18 cellular contexts compared by ENCODE assay signal in genomic region chr14:99206053-99206452, GRCh38.
DNase-seq lines count a peak whose midpoint lies in the region; ATAC-seq, FAIRE-seq and TF ChIP-seq lines count a peak whose summit lies in the region.
"Had no signal": no experiment of that assay in that cellular context is flagged by ENCODE, and none has a peak within 500 bp of the region (broad histone marks: within the 10 kb centered on the region; RNA-seq: fewer than 3 reads in every experiment).

No MANE protein-coding gene starts in this region.

- no peak overlapping the region for H3K27ac ChIP-seq in K562 (ENCODE audit: extremely low read depth, low read depth, low read length)
- H3K27ac ChIP-seq in heart right ventricle, result no peak overlapping the region
- H3K27ac ChIP-seq: adrenal gland, brain microvascular endothelial cell, C4-2B, right lobe of liver, suprapubic skin had no signal

- H3K27ac Mint-ChIP-seq in activated naive CD4-positive, alpha-beta T cell treated with anti-CD3 and anti-CD28 coated beads, Interleukin-2, amount 50 U/mL, for 24 hours, result peak overlapping the region; percentile 97
- H3K27ac Mint-ChIP-seq in activated CD8-positive, alpha-beta T cell treated with anti-CD3 and anti-CD28 coated beads for 36 hours, result peak overlapping the region; percentile 98
- H3K27ac Mint-ChIP-seq: memory B cell had no signal

- no peaks in the 10 kb centered on the region for H3K4me1 ChIP-seq in K562 (replicated peaks in 1 of 2; ENCODE audit: control insufficient read depth in 2 of 2, insufficient read depth in 2 of 2, low read length in 2 of 2)
- H3K4me1 ChIP-seq in heart right ventricle, result no peaks in the 10 kb centered on the region
- H3K4me1 ChIP-seq: adrenal gland, right lobe of liver had no signal

- TF ChIP-seq EP300 in K562 (IDR thresholded peaks at IDR 0.05; ENCODE audit: low read length), result no peak

- intact Hi-C loops in activated CD8-positive, alpha-beta T cell treated with anti-CD3 and anti-CD28 coated beads for 36 hours (cut with micrococcal nuclease), result no loop called here
- intact Hi-C loops in K562 (cut with micrococcal nuclease) (no loop called here), heart right ventricle (cut with DNase I) (no loop called here)

- no peak overlapping the region for H2AFZ ChIP-seq in K562 (ENCODE audit: low read depth, low read length)

- peak overlapping the region; percentile 83 for H3K4me3 Mint-ChIP-seq in activated naive CD4-positive, alpha-beta T cell treated with anti-CD3 and anti-CD28 coated beads, Interleukin-2, amount 50 U/mL, for 24 hours
- peak overlapping the region; percentile 44 for H3K4me3 Mint-ChIP-seq in activated CD8-positive, alpha-beta T cell treated with anti-CD3 and anti-CD28 coated beads for 36 hours
- H3K4me3 Mint-ChIP-seq: memory B cell had no signal

- no peak for TF ChIP-seq CTCF in activated CD8-positive, alpha-beta T cell treated with anti-CD3 and anti-CD28 coated beads for 36 hours (IDR thresholded peaks at IDR 0.05)
- TF ChIP-seq CTCF in K562 (IDR thresholded peaks at IDR 0.05 in 2 of 3, conservative IDR thresholded peaks at IDR 0.05 in 1 of 3; ENCODE audit: insufficient read depth in 2 of 3, low read depth in 1 of 3, low read length in 3 of 3), result no peak
- no peak for TF ChIP-seq CTCF in heart right ventricle (IDR thresholded peaks at IDR 0.05)

- CTCF ChIA-PET in activated CD8-positive, alpha-beta T cell treated with anti-CD3 and anti-CD28 coated beads for 36 hours (lab: Charles Lee), result interaction anchor here (0.6 to 2.8 kb wide), 4 partner anchors 10 to 62 kb away, joined by 3 to 11 read pairs (median 3); no protein-coding TSS in a partner anchor
- CTCF ChIA-PET in K562 (lab: Yijun Ruan, JAX; ENCODE audit: low intra/inter-chr PET ratio), result no interaction called here

- peaks cover 100% of the 10 kb centered on the region for H3K4me1 Mint-ChIP-seq in activated naive CD4-positive, alpha-beta T cell treated with anti-CD3 and anti-CD28 coated beads, Interleukin-2, amount 50 U/mL, for 24 hours
- H3K4me1 Mint-ChIP-seq in activated CD8-positive, alpha-beta T cell treated with anti-CD3 and anti-CD28 coated beads for 36 hours (ENCODE audit: low read depth), result peaks cover 100% of the 10 kb centered on the region
- H3K4me1 Mint-ChIP-seq: memory B cell had no signal

- POLR2A ChIA-PET in activated CD8-positive, alpha-beta T cell treated with anti-CD3 and anti-CD28 coated beads for 36 hours (lab: Charles Lee), result interaction anchor here (0.9 to 5.8 kb wide), 6 partner anchors 8 to 64 kb away, joined by 3 to 59 read pairs (median 4); no protein-coding TSS in a partner anchor
- POLR2A ChIA-PET in K562 (lab: Yijun Ruan, JAX), result no interaction called here

- BruUV-seq in K562 (replicated peaks; lab: Mats Ljungman, UMichigan), result no TSS peak

- no peak overlapping the region for H3K9ac ChIP-seq in K562 (ENCODE audit: insufficient read depth in 1 of 2, low read depth in 2 of 2, low read length in 2 of 2)

- TF ChIP-seq POLR2A in K562 (conservative IDR thresholded peaks at IDR 0.05), result no peak

- no peaks in the 10 kb centered on the region for H3K79me2 ChIP-seq in K562 (ENCODE audit: control insufficient read depth, insufficient read depth, low read length)

- H3K4me2 ChIP-seq in K562 (ENCODE audit: insufficient read depth, low read length), result no peak overlapping the region

- H3K27me3 Mint-ChIP-seq in activated naive CD4-positive, alpha-beta T cell treated with anti-CD3 and anti-CD28 coated beads, Interleukin-2, amount 50 U/mL, for 24 hours, result no peaks in the 10 kb centered on the region
- H3K27me3 Mint-ChIP-seq in activated CD8-positive, alpha-beta T cell treated with anti-CD3 and anti-CD28 coated beads for 36 hours, result no peaks in the 10 kb centered on the region

- H3K36me3 Mint-ChIP-seq in activated naive CD4-positive, alpha-beta T cell treated with anti-CD3 and anti-CD28 coated beads, Interleukin-2, amount 50 U/mL, for 24 hours, result peaks cover 13% of the 10 kb centered on the region
- peaks cover 50% of the 10 kb centered on the region for H3K36me3 Mint-ChIP-seq in activated CD8-positive, alpha-beta T cell treated with anti-CD3 and anti-CD28 coated beads for 36 hours (ENCODE audit: low read depth)
- H3K36me3 Mint-ChIP-seq: memory B cell had no signal

- no peaks in the 10 kb centered on the region for H3K9me3 Mint-ChIP-seq in activated naive CD4-positive, alpha-beta T cell treated with anti-CD3 and anti-CD28 coated beads, Interleukin-2, amount 50 U/mL, for 24 hours
- H3K9me3 Mint-ChIP-seq in activated CD8-positive, alpha-beta T cell treated with anti-CD3 and anti-CD28 coated beads for 36 hours, result no peaks in the 10 kb centered on the region

- ATAC-seq in activated CD8-positive, alpha-beta T cell treated with anti-CD3 and anti-CD28 coated beads for 36 hours, result no peak
- ATAC-seq in K562 (no peak), heart right ventricle (no peak), HG03457 (IDR thresholded peaks at IDR 0.05; ENCODE audit: unreplicated experiment) (no peak), GM18870 (IDR thresholded peaks at IDR 0.05; ENCODE audit: unreplicated experiment) (no peak)
- ATAC-seq: left lobe of liver, right lobe of liver had no signal

- in situ Hi-C loops in K562 (cut with MboI), result no loop called here

- FAIRE-seq in K562 (lab: Jason Lieb, UNC), result no peak

- TF ChIP-seq RAD21 in K562 (CRISPR knock-in tag; conservative IDR thresholded peaks at IDR 0.05 in 1 of 2, IDR thresholded peaks at IDR 0.05 in 1 of 2), result no peak

- DNase-seq in activated naive CD4-positive, alpha-beta T cell (lab: John Stamatoyannopoulos, UW), result no peak
- DNase-seq in activated CD8-positive, alpha-beta T cell treated with anti-CD3 and anti-CD28 coated beads for 36 hours, result no peak
- DNase-seq in K562 (ENCODE audit: extremely low read depth in 1 of 4, low spot score in 3 of 4), result no peak
- DNase-seq in heart right ventricle, result no peak
- DNase-seq: adrenal gland; brain microvascular endothelial cell; Kasumi-1; right lobe of liver; RPMI8226; stimulated activated CD4-positive, alpha-beta T cell treated with anti-CD3 and anti-CD28 coated beads, Interleukin-12 subunit alpha, Interleukin-12 subunit beta, amount 100 ng/mL, for 4 hours; stimulated activated CD4-positive, alpha-beta T cell treated with anti-CD3 and anti-CD28 coated beads, Interleukin-4, amount 100 ng/mL, for 1 hour had no signal

- no peaks in the 10 kb centered on the region for H3K9me1 ChIP-seq in K562 (ENCODE audit: control insufficient read depth, insufficient read depth, low read length)

- H4K20me1 ChIP-seq in K562 (replicated peaks; ENCODE audit: control insufficient read depth, insufficient read depth, low read length), result no peaks in the 10 kb centered on the region; the same call in 1 of the 2 replicates

- H3K9me3 ChIP-seq in K562 (replicated peaks; ENCODE audit: control insufficient read depth, insufficient read depth, low read depth, low read length), result no peaks in the 10 kb centered on the region
- no peaks in the 10 kb centered on the region for H3K9me3 ChIP-seq in heart right ventricle
- H3K9me3 ChIP-seq: adrenal gland, right lobe of liver, suprapubic skin had no signal

- 0% methylated on average over 4 of the region's 4 CpGs for WGBS in K562 (ENCODE audit: insufficient coverage, low coverage, missing lambda C conversion rate)
- 90 to 93% methylated on average over 4 of the region's 4 CpGs for WGBS in heart right ventricle, 2 donors

- no peak overlapping the region for H3K4me3 ChIP-seq in K562
- H3K4me3 ChIP-seq in heart right ventricle, result no peak overlapping the region
- H3K4me3 ChIP-seq: adrenal gland, right lobe of liver, suprapubic skin had no signal

- H3K27me3 ChIP-seq in K562 (ENCODE audit: control insufficient read depth in 2 of 2, insufficient read depth in 2 of 2, low read length in 2 of 2) (no peaks in the 10 kb centered on the region; a peak in 1 of 5 replicates), heart right ventricle (peaks cover 0 to 35% (median 0%) of the 10 kb centered on the region in 7 donors)
- H3K27me3 ChIP-seq: adrenal gland, brain microvascular endothelial cell, right lobe of liver, suprapubic skin had no signal

- no peaks in the 10 kb centered on the region for H3K36me3 ChIP-seq in K562 (ENCODE audit: control insufficient read depth, insufficient read depth, low read length)
- no peaks in the 10 kb centered on the region for H3K36me3 ChIP-seq in heart right ventricle
- H3K36me3 ChIP-seq: adrenal gland, brain microvascular endothelial cell, right lobe of liver, suprapubic skin had no signal

TF ChIP-seq in K562, 482 proteins besides CTCF, POLR2A, EP300 and RAD21 (continues in another document):
- TF ChIP-seq EP400 (IDR thresholded peaks at IDR 0.05) (no peak), FOXJ2 (tag; IDR thresholded peaks at IDR 0.05) (no peak), PBX2 (CRISPR knock-in tag; IDR thresholded peaks at IDR 0.05; ENCODE audit: low read depth) (no peak), PBX2 (tag; conservative IDR thresholded peaks at IDR 0.05; ENCODE audit: low read depth) (no peak), THAP7 (CRISPR knock-in tag; IDR thresholded peaks at IDR 0.05) (no peak)
